16 cellular contexts compared by ENCODE assay signal in the genomic region with DNA sequence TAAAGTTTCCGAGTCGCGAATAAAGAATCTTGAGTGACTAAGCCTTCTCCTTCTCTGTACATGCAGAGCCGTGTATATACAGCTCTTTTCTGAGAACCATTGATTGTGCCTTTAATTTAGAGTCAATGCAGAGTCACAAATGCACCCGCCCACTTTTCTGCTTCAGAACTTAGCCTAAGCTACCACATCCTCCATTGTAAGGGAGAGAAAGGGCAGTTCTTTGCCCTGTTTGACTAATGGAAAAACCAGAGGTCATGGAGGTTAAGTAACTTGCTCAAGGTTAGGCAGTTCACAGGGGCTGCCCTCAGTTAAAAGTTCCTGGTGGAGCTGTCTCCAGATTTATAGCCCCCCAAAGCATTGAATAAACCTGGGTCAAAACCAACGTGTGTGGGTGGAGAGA.
DNase-seq lines count a peak whose midpoint lies in the region; ATAC-seq and TF ChIP-seq lines count a peak whose summit lies in the region.
"Had no signal": no experiment of that assay in that cellular context is flagged by ENCODE, and none has a peak within 500 bp of the region (broad histone marks: within the 10 kb centered on the region; RNA-seq: fewer than 3 reads in every experiment).

No MANE protein-coding gene starts in this region.

- ATAC-seq in Panc1, result no peak
- peak; percentile 62 for ATAC-seq in stimulated activated naive CD8-positive, alpha-beta T cell treated with anti-CD3 and anti-CD28 coated beads, Interleukin-15, Interleukin-2, amounts not matched to agents 100 U/mL and 50 U/mL, for 24 hours
- ATAC-seq: left lung, PC-3 had no signal

- CTCF ChIA-PET in activated CD4-positive, alpha-beta memory T cell treated with anti-CD3 and anti-CD28 coated beads for 36 hours (lab: Charles Lee), result interaction anchor here (1.2 to 1.7 kb wide), 3 partner anchors 9 to 24 kb away, joined by 3 to 7 read pairs (median 3); no protein-coding TSS in a partner anchor
- CTCF ChIA-PET in activated CD4-positive, alpha-beta memory T cell treated with anti-CD3 and anti-CD28 coated beads, Interleukin-2, amount 10 ng/mL, durations not matched to agents 7 days and 5 days (lab: Charles Lee), result interaction anchor here (0.9 to 2.2 kb wide), 3 partner anchors 10 to 23 kb away, joined by 3 to 7 read pairs (median 5); no protein-coding TSS in a partner anchor
- CTCF ChIA-PET in Panc1 (lab: Charles Lee), result no interaction called here

- DNase-seq in activated CD4-positive, alpha-beta memory T cell treated with anti-CD3 and anti-CD28 coated beads for 36 hours, result peak; percentile 63
- no peak for DNase-seq in activated CD4-positive, alpha-beta memory T cell treated with anti-CD3 and anti-CD28 coated beads, Interleukin-2, amount 10 ng/mL, durations not matched to agents 7 days and 5 days
- DNase-seq in Panc1 (ENCODE audit: low read depth, low spot score) (no peak), fibroblast of lung (ENCODE audit: low read depth in 2 of 2) (no peak), LoVo (ENCODE audit: low spot score) (no peak), NCI-H2029 (lab: John Stamatoyannopoulos, UW) (no peak), GM03348 (ENCODE audit: low spot score) (no peak)
- peak; percentile 58 for DNase-seq in stimulated activated naive CD8-positive, alpha-beta T cell treated with anti-CD3 and anti-CD28 coated beads, Interleukin-15, Interleukin-2, amounts not matched to agents 100 U/mL and 50 U/mL, for 24 hours
- DNase-seq: ACHN, endodermal cell, GOT3, left lung, NCI-H1048, NCI-H446, PC-3, testis had no signal

- in situ Hi-C loops in Panc1 (cut with HindIII; ENCODE audit: low pct_unique_long_range_greater_than_20kb, low sequenced_read_pairs), result loop anchor here (25.0 kb wide), 1 partner anchor 252 kb away; no protein-coding TSS in a partner anchor

- H3K4me1 ChIP-seq in Panc1 (ENCODE audit: control insufficient read depth, insufficient read depth, low read length) (peaks cover 45% of the 10 kb centered on the region), fibroblast of lung (ENCODE audit: control insufficient read depth, extremely low read depth, insufficient read depth, low read length) (peaks cover 28% of the 10 kb centered on the region)

- no peaks in the 10 kb centered on the region for H3K79me2 ChIP-seq in fibroblast of lung (ENCODE audit: control insufficient read depth, insufficient read depth, low read length)

- H3K27me3 Mint-ChIP-seq in activated CD4-positive, alpha-beta memory T cell treated with anti-CD3 and anti-CD28 coated beads for 36 hours, result no peaks in the 10 kb centered on the region
- H3K27me3 Mint-ChIP-seq in activated CD4-positive, alpha-beta memory T cell treated with anti-CD3 and anti-CD28 coated beads, Interleukin-2, amount 10 ng/mL, durations not matched to agents 7 days and 5 days, result no peaks in the 10 kb centered on the region

- BruUV-seq in Panc1 (replicated peaks; lab: Mats Ljungman, UMichigan), result no TSS peak

- peaks cover 76% of the 10 kb centered on the region for H3K4me1 Mint-ChIP-seq in activated CD4-positive, alpha-beta memory T cell treated with anti-CD3 and anti-CD28 coated beads for 36 hours (ENCODE audit: low read depth)
- H3K4me1 Mint-ChIP-seq in activated CD4-positive, alpha-beta memory T cell treated with anti-CD3 and anti-CD28 coated beads, Interleukin-2, amount 10 ng/mL, durations not matched to agents 7 days and 5 days, result peaks cover 54% of the 10 kb centered on the region

- intact Hi-C loops in activated CD4-positive, alpha-beta memory T cell treated with anti-CD3 and anti-CD28 coated beads for 36 hours (cut with micrococcal nuclease), result loop anchor here (1.0 to 2.0 kb wide), 3 partner anchors 9 to 22 kb away; no protein-coding TSS in a partner anchor
- intact Hi-C loops in Panc1 (cut with micrococcal nuclease; ENCODE audit: unreplicated experiment), result no loop called here

- peak overlapping the region; percentile 85 for H3K27ac Mint-ChIP-seq in activated CD4-positive, alpha-beta memory T cell treated with anti-CD3 and anti-CD28 coated beads for 36 hours
- no peak overlapping the region for H3K27ac Mint-ChIP-seq in activated CD4-positive, alpha-beta memory T cell treated with anti-CD3 and anti-CD28 coated beads, Interleukin-2, amount 10 ng/mL, durations not matched to agents 7 days and 5 days
- H3K27ac Mint-ChIP-seq: endodermal cell had no signal

- H3K36me3 Mint-ChIP-seq in activated CD4-positive, alpha-beta memory T cell treated with anti-CD3 and anti-CD28 coated beads for 36 hours, result no peaks in the 10 kb centered on the region
- H3K36me3 Mint-ChIP-seq in activated CD4-positive, alpha-beta memory T cell treated with anti-CD3 and anti-CD28 coated beads, Interleukin-2, amount 10 ng/mL, durations not matched to agents 7 days and 5 days (ENCODE audit: low read depth), result peaks cover 17% of the 10 kb centered on the region

- H3K4me2 ChIP-seq in fibroblast of lung (ENCODE audit: extremely low read depth, insufficient read depth, low read length), result no peak overlapping the region

- no peak overlapping the region for H3K9ac ChIP-seq in fibroblast of lung (ENCODE audit: insufficient read depth, low read length)

- no peaks in the 10 kb centered on the region for H3K36me3 ChIP-seq in Panc1 (ENCODE audit: control insufficient read depth, insufficient read depth, low read length)
- no peaks in the 10 kb centered on the region for H3K36me3 ChIP-seq in fibroblast of lung (ENCODE audit: control insufficient read depth, insufficient read depth, low read length)
- H3K36me3 ChIP-seq: left lung had no signal

- no peak overlapping the region for H3K4me3 Mint-ChIP-seq in activated CD4-positive, alpha-beta memory T cell treated with anti-CD3 and anti-CD28 coated beads for 36 hours
- no peak overlapping the region for H3K4me3 Mint-ChIP-seq in activated CD4-positive, alpha-beta memory T cell treated with anti-CD3 and anti-CD28 coated beads, Interleukin-2, amount 10 ng/mL, durations not matched to agents 7 days and 5 days
- H3K4me3 Mint-ChIP-seq: endodermal cell had no signal

- H3K27ac ChIP-seq in Panc1 (ENCODE audit: low read length) (peak overlapping the region; percentile 100), fibroblast of lung (ENCODE audit: insufficient read depth, low read length) (peak overlapping the region; percentile 45)
- H3K27ac ChIP-seq: left lung had no signal

- no peak overlapping the region for H2AFZ ChIP-seq in fibroblast of lung (ENCODE audit: low read length)

- H3K9me3 ChIP-seq in Panc1 (ENCODE audit: control insufficient read depth, insufficient read depth, low read depth, low read length) (peaks cover 3% of the 10 kb centered on the region; the same call in 1 of the 2 replicates), fibroblast of lung (ENCODE audit: control insufficient read depth, insufficient read depth, low read depth, low read length) (no peaks in the 10 kb centered on the region)
- H3K9me3 ChIP-seq: left lung, testis had no signal

- no peaks in the 10 kb centered on the region for H4K20me1 ChIP-seq in fibroblast of lung (ENCODE audit: control insufficient read depth, extremely low read depth, insufficient read depth, low read length)

- POLR2A ChIA-PET in activated CD4-positive, alpha-beta memory T cell treated with anti-CD3 and anti-CD28 coated beads for 36 hours (lab: Charles Lee), result interaction anchor here (0.6 to 2.4 kb wide), 12 partner anchors 10 to 389 kb away, joined by 3 to 18 read pairs (median 6); no protein-coding TSS in a partner anchor
- POLR2A ChIA-PET in activated CD4-positive, alpha-beta memory T cell treated with anti-CD3 and anti-CD28 coated beads, Interleukin-2, amount 10 ng/mL, durations not matched to agents 7 days and 5 days (lab: Charles Lee), result interaction anchor here (1.3 to 3.4 kb wide), 5 partner anchors 9 to 377 kb away, joined by 4 to 23 read pairs (median 8); no protein-coding TSS in a partner anchor
- POLR2A ChIA-PET in Panc1 (lab: Charles Lee), result interaction anchor here (1.5 kb wide), 1 partner anchor 13 kb away, joined by 4 read pairs; no protein-coding TSS in a partner anchor

- H3K27me3 ChIP-seq in Panc1 (ENCODE audit: control insufficient read depth, insufficient read depth, low read length), result no peaks in the 10 kb centered on the region
- no peaks in the 10 kb centered on the region for H3K27me3 ChIP-seq in fibroblast of lung (ENCODE audit: control insufficient read depth, insufficient read depth, low read length)
- H3K27me3 ChIP-seq: left lung, testis had no signal

- H3K4me3 ChIP-seq in Panc1 (ENCODE audit: low read depth in 2 of 2, low read length in 2 of 2) (no peak overlapping the region), fibroblast of lung (replicated peaks in 1 of 4; ENCODE audit: control extremely low read depth in 1 of 4, insufficient read depth in 1 of 4, low read depth in 3 of 4, low read length in 4 of 4) (no peak overlapping the region)
- H3K4me3 ChIP-seq: left lung, testis had no signal

- TF ChIP-seq CTCF in Panc1 (IDR thresholded peaks at IDR 0.05) (no peak), fibroblast of lung (conservative IDR thresholded peaks at IDR 0.05 in 1 of 2, IDR thresholded peaks at IDR 0.05 in 1 of 2; ENCODE audit: low read depth in 1 of 2, low read length in 2 of 2) (no peak)

- H3K9me3 Mint-ChIP-seq in activated CD4-positive, alpha-beta memory T cell treated with anti-CD3 and anti-CD28 coated beads for 36 hours, result peaks cover 2% of the 10 kb centered on the region
- H3K9me3 Mint-ChIP-seq in activated CD4-positive, alpha-beta memory T cell treated with anti-CD3 and anti-CD28 coated beads, Interleukin-2, amount 10 ng/mL, durations not matched to agents 7 days and 5 days, result peaks cover 8% of the 10 kb centered on the region
- H3K9me3 Mint-ChIP-seq: endodermal cell had no signal

Comparison
In these comparisons a context has a peak if more than half of its experiments do, and no peak if none do; other contexts are left out.
1. DNase-seq: peak in activated CD4-positive, alpha-beta memory T cell treated with anti-CD3 and anti-CD28 coated beads for 36 hours (single experiment) and stimulated activated naive CD8-positive, alpha-beta T cell treated with anti-CD3 and anti-CD28 coated beads, Interleukin-15, Interleukin-2, amounts not matched to agents 100 U/mL and 50 U/mL, for 24 hours (single experiment); none in activated CD4-positive, alpha-beta memory T cell treated with anti-CD3 and anti-CD28 coated beads, Interleukin-2, amount 10 ng/mL, durations not matched to agents 7 days and 5 days (single experiment), Panc1 (single experiment), fibroblast of lung (0 of 2), LoVo (single experiment), NCI-H2029 (single experiment) and GM03348 (single experiment).